In the genomic region with DNA sequence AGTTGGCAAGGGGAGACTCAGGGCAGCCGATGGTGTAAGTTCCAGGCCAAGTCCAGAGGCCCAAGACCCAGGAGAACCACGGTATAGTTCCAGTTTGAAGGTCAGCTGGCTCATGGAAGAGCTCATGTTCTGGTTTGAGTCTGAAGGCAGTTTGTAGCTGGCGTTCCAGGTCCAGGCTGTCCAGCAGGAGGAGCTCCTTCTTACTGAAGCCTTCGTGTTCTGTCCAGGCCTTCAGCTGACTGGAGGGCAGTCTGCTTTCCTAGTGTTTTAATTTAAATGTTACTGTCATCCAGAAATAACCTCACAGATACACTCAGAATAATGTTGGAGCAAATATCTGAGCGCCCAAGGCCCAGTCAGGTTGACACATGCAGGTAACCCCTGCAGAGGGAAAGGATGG, we compare ENCODE assay signal across 8 cellular contexts. TPM values are rescaled to one million over a fixed set of nuclear protein-coding genes. Genes with fewer than 3 reads are reported as not detected.
DNase-seq lines count a peak whose midpoint lies in the region; ATAC-seq and TF ChIP-seq lines count a peak whose summit lies in the region.

No MANE protein-coding gene starts in this region.

- H3K27me3 Mint-ChIP-seq in GM23338 (ENCODE audit: insufficient read depth, low read depth, poor library complexity) = peaks cover 6% of the 10 kb centered on the region

- no peak overlapping the region for H3K4me3 ChIP-seq in GM23338
- no peak overlapping the region for H3K4me3 ChIP-seq in astrocyte of the spinal cord (ENCODE audit: low read depth, low read length)

- H3K4me1 ChIP-seq in GM23338 (ENCODE audit: insufficient read depth) = peaks cover 9% of the 10 kb centered on the region; the same call in 1 of the 2 replicates

- no peak overlapping the region for H3K4me3 Mint-ChIP-seq in GM23338

- H3F3A ChIP-seq in GM23338 (replicated peaks; ENCODE audit: low read depth) = no peaks in the 10 kb centered on the region

- TF ChIP-seq CTCF in GM23338 (conservative IDR thresholded peaks at IDR 0.05; ENCODE audit: low read depth in 2 of 2) = peak; percentile 37 to 55
- peak; percentile 75 for TF ChIP-seq CTCF in astrocyte of the spinal cord (IDR thresholded peaks at IDR 0.05; ENCODE audit: low read depth, low read length)

- in situ Hi-C loops in astrocyte of the spinal cord (cut with HindIII; ENCODE audit: low sequenced_read_pairs) = no loop called here

- peaks cover 20% of the 10 kb centered on the region for H3K4me1 Mint-ChIP-seq in GM23338

- no peak overlapping the region for H3K4me2 ChIP-seq in GM23338

- intact Hi-C loops in left colon (cut with DNase I, micrococcal nuclease) = loop anchor here in 1 of 2 donors (10.0 kb wide), 1 partner anchor 52 kb away; no protein-coding TSS in a partner anchor

- peaks cover 59% of the 10 kb centered on the region for H4K20me1 ChIP-seq in GM23338 (replicated peaks; ENCODE audit: insufficient read depth)

- no peak overlapping the region for H3K27ac Mint-ChIP-seq in GM23338

- H3K36me3 Mint-ChIP-seq in GM23338 (ENCODE audit: low read depth) = peaks cover 43% of the 10 kb centered on the region

- peak; percentile 40 for ATAC-seq in GM23338
- ATAC-seq in left colon = peak; percentile 70
- no peak for ATAC-seq in GM18867 (IDR thresholded peaks at IDR 0.05; ENCODE audit: unreplicated experiment)
- ATAC-seq in HG03045 (IDR thresholded peaks at IDR 0.05; ENCODE audit: unreplicated experiment) = no peak
- ATAC-seq in HG03442 (IDR thresholded peaks at IDR 0.05; ENCODE audit: unreplicated experiment) = no peak

- no peak overlapping the region for H2AFZ ChIP-seq in GM23338

- H3K79me2 ChIP-seq in GM23338 (replicated peaks; ENCODE audit: insufficient read depth) = peaks cover 84% of the 10 kb centered on the region

- H3K27me3 ChIP-seq in GM23338 (ENCODE audit: insufficient read depth) = no peaks in the 10 kb centered on the region

- peaks cover 6% of the 10 kb centered on the region; the same call in 1 of the 2 replicates for H3K36me3 ChIP-seq in GM23338 (ENCODE audit: insufficient read depth)

- DNase-seq in 8988T (peak; percentile 41), GM23338 (ENCODE audit: low spot score) (peak; percentile 37), astrocyte of the spinal cord (ENCODE audit: low read depth, low spot score) (peak; percentile 54), left colon (peak in 1 of 2 donors; percentile 57), NCI-H146 (lab: John Stamatoyannopoulos, UW) (no peak)

- H3K9me2 ChIP-seq in GM23338 (ENCODE audit: insufficient read depth) = no peaks in the 10 kb centered on the region

- no peaks in the 10 kb centered on the region for H3K9me3 Mint-ChIP-seq in GM23338

- H3K27ac ChIP-seq in GM23338 (ENCODE audit: low read depth) = peak overlapping the region; percentile 61; the same call in 1 of the 2 replicates

TF ChIP-seq in GM23338, 12 proteins besides CTCF, POLR2A, EP300 and RAD21:
- TF ChIP-seq CREB1 (CRISPR knock-in tag; IDR thresholded peaks at IDR 0.05; ENCODE audit: low read depth) (no peak), JUNB (IDR thresholded peaks at IDR 0.05; ENCODE audit: unreplicated experiment) (no peak)
- TF ChIP-seq, protein P1, sequence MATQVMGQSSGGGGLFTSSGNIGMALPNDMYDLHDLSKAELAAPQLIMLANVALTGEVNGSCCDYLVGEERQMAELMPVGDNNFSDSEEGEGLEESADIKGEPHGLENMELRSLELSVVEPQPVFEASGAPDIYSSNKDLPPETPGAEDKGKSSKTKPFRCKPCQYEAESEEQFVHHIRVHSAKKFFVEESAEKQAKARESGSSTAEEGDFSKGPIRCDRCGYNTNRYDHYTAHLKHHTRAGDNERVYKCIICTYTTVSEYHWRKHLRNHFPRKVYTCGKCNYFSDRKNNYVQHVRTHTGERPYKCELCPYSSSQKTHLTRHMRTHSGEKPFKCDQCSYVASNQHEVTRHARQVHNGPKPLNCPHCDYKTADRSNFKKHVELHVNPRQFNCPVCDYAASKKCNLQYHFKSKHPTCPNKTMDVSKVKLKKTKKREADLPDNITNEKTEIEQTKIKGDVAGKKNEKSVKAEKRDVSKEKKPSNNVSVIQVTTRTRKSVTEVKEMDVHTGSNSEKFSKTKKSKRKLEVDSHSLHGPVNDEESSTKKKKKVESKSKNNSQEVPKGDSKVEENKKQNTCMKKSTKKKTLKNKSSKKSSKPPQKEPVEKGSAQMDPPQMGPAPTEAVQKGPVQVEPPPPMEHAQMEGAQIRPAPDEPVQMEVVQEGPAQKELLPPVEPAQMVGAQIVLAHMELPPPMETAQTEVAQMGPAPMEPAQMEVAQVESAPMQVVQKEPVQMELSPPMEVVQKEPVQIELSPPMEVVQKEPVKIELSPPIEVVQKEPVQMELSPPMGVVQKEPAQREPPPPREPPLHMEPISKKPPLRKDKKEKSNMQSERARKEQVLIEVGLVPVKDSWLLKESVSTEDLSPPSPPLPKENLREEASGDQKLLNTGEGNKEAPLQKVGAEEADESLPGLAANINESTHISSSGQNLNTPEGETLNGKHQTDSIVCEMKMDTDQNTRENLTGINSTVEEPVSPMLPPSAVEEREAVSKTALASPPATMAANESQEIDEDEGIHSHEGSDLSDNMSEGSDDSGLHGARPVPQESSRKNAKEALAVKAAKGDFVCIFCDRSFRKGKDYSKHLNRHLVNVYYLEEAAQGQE (IDR thresholded peaks at IDR 0.05; ENCODE audit: unreplicated experiment) = no peak
TF ChIP-seq in GM23338: peak in this region for 0.

RNA-seq across cellular contexts. Expression of gene SUN1, which starts 4.2 kb away (rescaled TPM):
- 143 and 145 TPM in 2 replicates for total RNA-seq in GM23338 (2014; rRNA removed; shearing (Covaris generic))
- polyA plus RNA-seq in GM23338 (2016; fragmentation: Nextera tagmentation; extraction: Ambion mirVana) = 57.9 and 63.3 TPM in 2 replicates
- total RNA-seq in left colon = 100 to 1,000 TPM; 149 to 158 TPM

RNA-seq across cellular contexts. Expression of gene GET4, which starts 39.9 kb away (rescaled TPM):
- total RNA-seq in GM23338 (2014; rRNA removed; shearing (Covaris generic)) = 55.0 and 79.1 TPM in 2 replicates
- 48.0 and 54.5 TPM in 2 replicates for polyA plus RNA-seq in GM23338 (2016; fragmentation: Nextera tagmentation; extraction: Ambion mirVana)
- 10 to 100 TPM; 45.1 to 46.0 TPM for total RNA-seq in left colon

Comparison
In these comparisons a context has a peak if more than half of its experiments do, and no peak if none do; other contexts are left out.
1. ATAC-seq: peak in GM23338 (single experiment) and left colon (single experiment); none in GM18867 (single experiment), HG03045 (single experiment) and HG03442 (single experiment).